In the genomic region with DNA sequence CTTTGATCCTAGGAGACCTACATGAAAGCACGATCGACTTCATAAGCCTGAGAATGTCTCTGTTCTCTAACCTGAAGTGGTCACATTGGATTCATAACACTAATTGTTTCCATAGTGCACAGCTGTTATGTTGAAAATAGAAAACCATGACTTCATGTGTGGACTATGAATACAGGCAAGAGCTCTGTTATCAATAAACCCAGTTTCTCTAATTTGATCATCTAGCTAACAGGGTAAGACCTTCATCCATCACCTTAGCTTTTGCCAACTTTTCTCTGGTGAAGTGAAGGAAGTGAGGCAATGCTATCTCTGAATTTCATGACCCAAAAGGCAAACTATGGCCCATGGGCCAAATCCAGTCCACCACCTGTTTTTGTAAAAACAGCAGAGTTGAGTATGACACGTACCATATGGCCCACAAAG, we compare ENCODE assay signal across 1 cellular context.
TF ChIP-seq lines count a peak whose summit lies in the region.

No MANE protein-coding gene starts in this region.

TF ChIP-seq in IMR-90, 13 proteins besides CTCF, POLR2A, EP300 and RAD21:
- TF ChIP-seq ELK1 (IDR thresholded peaks at IDR 0.05; ENCODE audit: borderline replicate concordance, low read depth, low read length) (no peak), MAFK (IDR thresholded peaks at IDR 0.05; ENCODE audit: low read depth, low read length) (no peak), BHLHE40 (IDR thresholded peaks at IDR 0.05; ENCODE audit: low read depth, low read length) (no peak), CHD1 (IDR thresholded peaks at IDR 0.05; ENCODE audit: low read depth, low read length) (no peak), FOS (IDR thresholded peaks at IDR 0.05; ENCODE audit: low read depth, low read length) (no peak), RFX5 (IDR thresholded peaks at IDR 0.05; ENCODE audit: low read depth, low read length) (no peak), MXI1 (IDR thresholded peaks at IDR 0.05; ENCODE audit: borderline replicate concordance, low read depth, low read length) (no peak), USF2 (IDR thresholded peaks at IDR 0.05; ENCODE audit: low read depth, low read length) (no peak), CEBPB (IDR thresholded peaks at IDR 0.05; ENCODE audit: low read depth, low read length) (no peak)
